ENCODE assay signal across 1 cellular context in the genomic region with DNA sequence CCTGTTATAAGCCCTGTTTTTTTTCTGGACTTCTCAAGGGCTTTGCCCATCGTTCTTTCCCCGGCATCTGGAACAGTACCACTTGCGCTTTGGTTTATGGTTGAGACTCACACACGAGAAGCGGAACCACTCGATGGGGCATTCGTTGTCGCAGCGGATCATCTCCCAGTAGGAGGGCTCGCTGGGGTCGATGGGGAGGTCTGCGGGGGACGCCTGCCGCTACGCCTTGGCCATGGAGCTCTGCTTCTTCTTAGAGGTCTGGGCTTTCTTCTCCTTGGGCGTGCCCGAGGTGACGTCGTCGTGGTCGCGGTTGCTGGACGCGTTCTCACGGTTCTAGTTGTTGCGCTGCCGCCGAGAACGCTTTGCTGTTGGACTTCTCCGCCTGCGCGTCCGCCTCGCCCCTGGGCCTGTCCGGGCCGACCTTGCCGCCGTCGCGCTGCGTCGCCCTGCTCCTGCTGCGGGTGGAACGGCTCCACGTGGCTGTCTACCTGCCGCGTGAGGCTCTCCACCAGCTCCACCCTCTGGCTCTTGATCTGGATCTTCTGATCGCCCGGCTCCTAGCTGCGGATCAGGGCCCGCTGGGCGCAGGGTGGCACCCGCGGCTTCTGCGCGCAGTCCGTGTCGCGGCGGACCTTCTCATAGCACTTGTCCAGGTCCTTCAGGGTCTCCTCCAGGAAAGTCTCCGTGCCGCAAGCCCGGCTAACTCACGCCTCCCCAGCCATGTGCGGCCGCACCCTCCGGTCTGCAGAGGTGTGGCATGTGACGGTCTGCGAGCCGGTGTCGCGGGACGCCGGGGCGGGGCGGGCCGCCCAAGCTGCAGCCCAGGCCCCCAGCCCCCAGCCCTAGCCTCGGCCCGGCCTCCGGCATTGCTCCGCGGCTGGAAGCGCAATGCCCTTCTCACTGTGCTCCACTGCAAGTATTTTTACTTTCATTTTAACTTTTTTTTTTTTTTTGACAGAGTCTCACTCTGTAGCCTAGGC.
TF ChIP-seq lines count a peak whose summit lies in the region.

No MANE protein-coding gene starts in this region.

TF ChIP-seq in HEK293, 187 proteins besides CTCF, POLR2A, EP300 and RAD21 (continued from another document):
- no peak for TF ChIP-seq PRDM2 (tag by site-specific recombination; IDR thresholded peaks at IDR 0.05; ENCODE audit: borderline replicate concordance)
- TF ChIP-seq ZNF394 (tag by site-specific recombination; IDR thresholded peaks at IDR 0.05; ENCODE audit: borderline replicate concordance), result no peak
- no peak for TF ChIP-seq EGR2 (tag by site-specific recombination; IDR thresholded peaks at IDR 0.05; ENCODE audit: low read depth)
